ENCODE assay signal across 8 cellular contexts in the genomic region with DNA sequence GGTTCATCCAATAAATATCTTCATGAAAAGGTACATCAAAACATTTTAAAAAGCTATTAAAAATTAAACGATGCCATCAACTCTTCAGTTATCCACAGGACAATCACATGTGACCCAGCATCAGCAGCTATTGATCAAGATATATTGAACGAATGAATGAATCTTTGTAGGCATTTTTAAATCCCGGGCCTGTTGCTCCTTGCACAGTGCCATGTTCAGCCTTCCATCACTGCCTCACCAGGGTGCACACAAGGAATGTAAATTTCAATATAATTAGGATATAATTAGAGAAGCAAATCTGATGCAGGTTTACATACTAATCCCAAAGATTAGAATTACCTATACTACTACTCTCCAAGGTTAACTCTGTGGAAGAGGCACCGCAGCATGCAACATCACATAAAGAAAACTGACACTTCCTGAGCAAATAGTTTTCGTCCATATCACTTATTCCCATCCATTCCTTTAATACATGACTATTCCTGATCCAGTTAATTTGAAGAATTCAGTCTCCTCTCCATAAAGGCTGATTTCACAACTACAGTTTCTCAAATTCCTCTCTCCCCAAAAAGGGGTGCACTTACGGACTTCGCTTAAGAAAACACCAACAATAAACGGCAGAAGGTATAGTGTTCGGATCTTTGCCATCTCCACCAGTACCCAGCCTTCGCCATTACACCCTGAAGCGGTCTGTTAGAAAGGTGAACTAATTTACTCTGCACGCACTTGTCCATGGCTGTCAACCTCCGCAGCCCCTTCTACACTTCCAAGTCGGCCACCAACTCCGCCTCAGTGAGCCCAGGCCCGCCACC. TPM values are rescaled to one million over a fixed set of nuclear protein-coding genes. Genes with fewer than 3 reads are reported as not detected.
A peak's percentile ranks its signal among the peaks of the same experiment; 100 is the strongest.
DNase-seq lines count a peak whose midpoint lies in the region; ATAC-seq and TF ChIP-seq lines count a peak whose summit lies in the region.

No MANE protein-coding gene starts in this region.

- peak overlapping the region; percentile 95 to 98 for H3K4me3 Mint-ChIP-seq in activated T-cell treated with anti-CD3 and anti-CD28 coated beads, Interleukin-2, amount 50 U/mL, for 72 hours
- peak overlapping the region; percentile 98 for H3K4me3 Mint-ChIP-seq in dendritic cell treated with granulocyte-macrophage colony-stimulating factor and Interleukin-4, amounts not matched to agents 40 ng/mL and 50 ng/mL, for 4 days

- H3K27me3 Mint-ChIP-seq in activated T-cell treated with anti-CD3 and anti-CD28 coated beads, Interleukin-2, amount 50 U/mL, for 72 hours (ENCODE audit: low read depth) = no peaks in the 10 kb centered on the region
- no peaks in the 10 kb centered on the region for H3K27me3 Mint-ChIP-seq in dendritic cell treated with granulocyte-macrophage colony-stimulating factor and Interleukin-4, amounts not matched to agents 40 ng/mL and 50 ng/mL, for 4 days

- H3K27ac Mint-ChIP-seq in activated T-cell treated with anti-CD3 and anti-CD28 coated beads, Interleukin-2, amount 50 U/mL, for 72 hours = peak overlapping the region; percentile 55
- H3K27ac Mint-ChIP-seq in dendritic cell treated with granulocyte-macrophage colony-stimulating factor and Interleukin-4, amounts not matched to agents 40 ng/mL and 50 ng/mL, for 4 days = peak overlapping the region; percentile 90

- H3K4me3 ChIP-seq in OCI-LY7 (ENCODE audit: low read depth, low read length, poor library complexity, severe bottlenecking) (peak overlapping the region; percentile 75), muscle layer of duodenum (ENCODE audit: low read depth in 1 of 2, low read length in 2 of 2) (peak overlapping the region; percentile 77 to 95)

- H3K9me2 ChIP-seq in OCI-LY7 (ENCODE audit: insufficient read depth, low read length) = no peaks in the 10 kb centered on the region

- H3K4me1 ChIP-seq in OCI-LY7 (ENCODE audit: insufficient read depth, low read length, poor library complexity, severe bottlenecking) = peaks cover 20% of the 10 kb centered on the region
- peaks cover 0 to 23% of the 10 kb centered on the region in 2 donors for H3K4me1 ChIP-seq in muscle layer of duodenum (ENCODE audit: control insufficient read depth in 1 of 2, insufficient read depth in 2 of 2, low read length in 2 of 2)

- H3K79me2 ChIP-seq in OCI-LY7 (ENCODE audit: insufficient read depth, low read depth, low read length) = peaks cover 79% of the 10 kb centered on the region

- no peaks in the 10 kb centered on the region for H3K9me3 Mint-ChIP-seq in activated T-cell treated with anti-CD3 and anti-CD28 coated beads, Interleukin-2, amount 50 U/mL, for 72 hours
- H3K9me3 Mint-ChIP-seq in dendritic cell treated with granulocyte-macrophage colony-stimulating factor and Interleukin-4, amounts not matched to agents 40 ng/mL and 50 ng/mL, for 4 days = no peaks in the 10 kb centered on the region

- peaks cover 64% of the 10 kb centered on the region for H3K4me1 Mint-ChIP-seq in activated T-cell treated with anti-CD3 and anti-CD28 coated beads, Interleukin-2, amount 50 U/mL, for 72 hours (ENCODE audit: low read depth)
- H3K4me1 Mint-ChIP-seq in dendritic cell treated with granulocyte-macrophage colony-stimulating factor and Interleukin-4, amounts not matched to agents 40 ng/mL and 50 ng/mL, for 4 days (ENCODE audit: low read depth) = peaks cover 36% of the 10 kb centered on the region

- H3K4me2 ChIP-seq in OCI-LY7 (ENCODE audit: low read length) = peak overlapping the region; percentile 90

- H4K20me1 ChIP-seq in OCI-LY7 (ENCODE audit: insufficient read depth, low read length) = peaks cover 16% of the 10 kb centered on the region; the same call in 1 of the 2 replicates

- CTCF ChIA-PET in OCI-LY7 (lab: Charles Lee; ENCODE audit: unreplicated experiment) = no interaction called here

- no peaks in the 10 kb centered on the region for H3K27me3 ChIP-seq in muscle layer of duodenum (ENCODE audit: low read depth, low read length)

- H2AFZ ChIP-seq in OCI-LY7 (ENCODE audit: low read length) = peak overlapping the region; percentile 77

- DNase-seq in activated T-cell treated with anti-CD3 and anti-CD28 coated beads, Interleukin-2, amount 50 U/mL, for 72 hours = no peak
- DNase-seq in activated T-cell treated with anti-CD3 and anti-CD28 coated beads, Interleukin-2, amount 50 U/mL, for 48 hours = no peak
- no peak for DNase-seq in OCI-LY7 (ENCODE audit: low spot score)

- intact Hi-C loops in OCI-LY7 (cut with micrococcal nuclease; ENCODE audit: unreplicated experiment) = loop anchor here (5.0 kb wide), 2 partner anchors 73 to 138 kb away; partner anchors contain the start of gene CENPV
- intact Hi-C loops in dendritic cell treated with granulocyte-macrophage colony-stimulating factor and Interleukin-4, amounts not matched to agents 40 ng/mL and 50 ng/mL, for 4 days (cut with micrococcal nuclease) = loop anchor here (5.0 kb wide), 1 partner anchor 73 kb away; no protein-coding TSS in a partner anchor

- ATAC-seq in activated T-cell treated with anti-CD3 and anti-CD28 coated beads, Interleukin-2, amount 50 U/mL, for 72 hours (replicated peaks in 1 of 2) = no peak
- ATAC-seq in GM21529 (IDR thresholded peaks at IDR 0.05; ENCODE audit: unreplicated experiment) (no peak), GM18870 (IDR thresholded peaks at IDR 0.05; ENCODE audit: unreplicated experiment) (no peak), GM19455 (IDR thresholded peaks at IDR 0.05; ENCODE audit: unreplicated experiment) (no peak)

- POLR2A ChIA-PET in OCI-LY7 (lab: Charles Lee) = interaction anchor here (0.7 to 1.2 kb wide), 4 partner anchors 9 to 25 kb away, joined by 3 to 7 read pairs (median 3); no protein-coding TSS in a partner anchor

- peak overlapping the region; percentile 87 for H3K27ac ChIP-seq in OCI-LY7 (ENCODE audit: low read depth, low read length, poor library complexity, severe bottlenecking)
- peak overlapping the region; percentile 87 for H3K27ac ChIP-seq in muscle layer of duodenum (ENCODE audit: low read length)

- H3K36me3 Mint-ChIP-seq in activated T-cell treated with anti-CD3 and anti-CD28 coated beads, Interleukin-2, amount 50 U/mL, for 72 hours (ENCODE audit: insufficient read depth in 2 of 2) = peaks cover 2% of the 10 kb centered on the region in 2 donors
- peaks cover 19% of the 10 kb centered on the region for H3K36me3 Mint-ChIP-seq in dendritic cell treated with granulocyte-macrophage colony-stimulating factor and Interleukin-4, amounts not matched to agents 40 ng/mL and 50 ng/mL, for 4 days (ENCODE audit: low read depth)

- H3K9me3 ChIP-seq in OCI-LY7 (ENCODE audit: low read length) = peaks cover 4% of the 10 kb centered on the region; the same call in 1 of the 2 replicates
- no peaks in the 10 kb centered on the region for H3K9me3 ChIP-seq in muscle layer of duodenum (ENCODE audit: control insufficient read depth in 1 of 2, low read length in 2 of 2)

- BruUV-seq in OCI-LY7 (replicated peaks; lab: Mats Ljungman, UMichigan) = no TSS peak

- TF ChIP-seq CTCF in OCI-LY7 (conservative IDR thresholded peaks at IDR 0.05; ENCODE audit: low read length) = no peak

- H3K36me3 ChIP-seq in OCI-LY7 (ENCODE audit: insufficient read depth, low read length) (peaks cover 5% of the 10 kb centered on the region), muscle layer of duodenum (ENCODE audit: control insufficient read depth in 1 of 2, insufficient read depth in 2 of 2, low read length in 2 of 2) (no peaks in the 10 kb centered on the region)

RNA-seq across cellular contexts. Expression of gene NCOR1, which starts 0.9 kb away (rescaled TPM):
- 100 to 1,000 TPM; 117 to 130 TPM for total RNA-seq in activated T-cell treated with anti-CD3 and anti-CD28 coated beads, Interleukin-2, amount 50 U/mL, for 72 hours
- total RNA-seq in OCI-LY7 (2014; rRNA removed; shearing (Covaris generic)) = 68.0 and 80.6 TPM in 2 replicates
- 134 and 157 TPM in 2 replicates for total RNA-seq in OCI-LY7 (2022)

RNA-seq across cellular contexts. Expression of gene PIGL, which starts 2.6 kb away (rescaled TPM):
- total RNA-seq in activated T-cell treated with anti-CD3 and anti-CD28 coated beads, Interleukin-2, amount 50 U/mL, for 72 hours = 10 to 100 TPM; 42.5 to 51.9 TPM
- 38.1 and 39.4 TPM in 2 replicates for total RNA-seq in OCI-LY7 (2014; rRNA removed; shearing (Covaris generic))
- 43.6 and 50.0 TPM in 2 replicates for total RNA-seq in OCI-LY7 (2022)
